ENCODE assay signal across 1 cellular context in the genomic region with DNA sequence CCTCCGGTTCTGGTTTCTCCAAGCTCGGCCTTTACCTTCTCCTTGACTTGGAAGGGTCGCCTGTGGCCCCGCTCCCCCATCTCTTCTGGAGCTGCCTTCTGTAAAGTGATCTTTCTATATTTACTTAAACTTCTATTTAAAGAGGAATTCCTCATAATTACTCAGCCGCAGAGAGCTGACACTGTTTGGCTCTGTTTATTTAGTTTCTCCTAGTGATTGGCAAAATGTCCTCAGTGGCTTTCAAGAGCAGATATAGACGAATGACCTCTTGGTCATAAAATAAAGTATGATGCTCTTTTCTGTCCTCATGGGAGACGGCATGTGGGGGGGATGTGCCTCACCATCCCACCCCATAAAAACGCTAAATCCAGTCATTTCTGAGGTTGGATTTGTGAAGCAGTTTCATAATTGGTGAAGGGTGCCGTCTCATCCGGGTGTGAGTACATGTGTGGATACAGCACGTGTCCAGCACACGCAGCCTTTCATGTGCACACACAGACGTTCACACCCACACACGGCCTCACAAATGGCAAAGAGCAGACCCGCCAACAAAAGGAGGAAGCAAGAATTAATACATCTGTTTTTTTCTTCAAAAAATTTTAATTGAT.
A peak's percentile ranks its signal among the peaks of the same experiment; 100 is the strongest.
TF ChIP-seq lines count a peak whose summit lies in the region.

No MANE protein-coding gene starts in this region.

TF ChIP-seq in IMR-90, 13 proteins besides CTCF, POLR2A, EP300 and RAD21 (continued from another document):
- TF ChIP-seq MAZ (IDR thresholded peaks at IDR 0.05; ENCODE audit: borderline replicate concordance, low read depth, low read length) = no peak; the same call in 1 of the 2 replicates
- no peak for TF ChIP-seq RCOR1 (IDR thresholded peaks at IDR 0.05; ENCODE audit: insufficient replicate concordance, low read length)
- peak; percentile 96 for TF ChIP-seq BHLHE40 (IDR thresholded peaks at IDR 0.05; ENCODE audit: low read depth, low read length)
- TF ChIP-seq SMC3 (IDR thresholded peaks at IDR 0.05; ENCODE audit: low read depth, low read length) = no peak
- TF ChIP-seq CHD1 (IDR thresholded peaks at IDR 0.05; ENCODE audit: low read depth, low read length) = peak; percentile 21; the same call in 1 of the 2 replicates
TF ChIP-seq in IMR-90: peak in this region for 7.
